In genomic region chr7:137531671-137532070, GRCh38 we compare ENCODE assay signal across 11 cellular contexts.
"Had no signal": no experiment of that assay in that cellular context is flagged by ENCODE, and none has a peak within 500 bp of the region (broad histone marks: within the 10 kb centered on the region; RNA-seq: fewer than 3 reads in every experiment).

No MANE protein-coding gene starts in this region.

- H3K4me3 Mint-ChIP-seq: GM23338, H9, HFFc6 had no signal

- H3K27ac ChIP-seq: GM23248 had no signal

- H3K9me3 Mint-ChIP-seq: GM23338, H9, HFFc6 had no signal

- H3K36me3 ChIP-seq: HAP-1 had no signal

- H3K27ac Mint-ChIP-seq: GM23338, H9, HFFc6 had no signal

- DNase-seq: GM23248, GOT3, H7, H9, HCEC 1CT, HFFc6 had no signal

- ATAC-seq: GM23338, HCT116 had no signal

- H3K4me1 ChIP-seq: HAP-1 had no signal

- H3K9ac ChIP-seq: GM23248 had no signal

- H3K9me3 ChIP-seq: HAP-1 had no signal

- H2AFZ ChIP-seq: GM23248, GM23338 had no signal

- FAIRE-seq: H1, H54 had no signal

- H3K4me2 ChIP-seq: GM23338 had no signal

- H3K4me3 ChIP-seq: GM23248, GM23338, HAP-1 had no signal
